In the genomic region with DNA sequence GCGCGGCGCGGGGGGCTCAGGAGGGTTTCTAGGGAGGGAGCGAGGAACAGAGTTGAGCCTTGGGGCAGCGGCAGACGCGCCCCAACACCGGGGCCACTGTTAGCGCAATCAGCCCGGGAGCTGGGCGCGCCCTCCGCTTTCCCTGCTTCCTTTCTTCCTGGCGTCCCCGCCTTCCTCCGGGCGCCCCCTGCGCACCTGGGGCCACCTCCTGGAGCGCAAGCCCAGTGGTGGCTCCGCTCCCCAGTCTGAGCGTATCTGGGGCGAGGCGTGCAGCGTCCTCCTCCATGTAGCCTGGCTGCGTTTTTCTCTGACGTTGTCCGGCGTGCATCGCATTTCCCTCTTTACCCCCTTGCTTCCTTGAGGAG, we compare ENCODE assay signal across 9 cellular contexts. TPM values are rescaled to one million over a fixed set of nuclear protein-coding genes. Genes with fewer than 3 reads are reported as not detected.
A peak's percentile ranks its signal among the peaks of the same experiment; 100 is the strongest.
DNase-seq lines count a peak whose midpoint lies in the region; ATAC-seq and TF ChIP-seq lines count a peak whose summit lies in the region.
"Had no signal": no experiment of that assay in that cellular context is flagged by ENCODE, and none has a peak within 500 bp of the region (broad histone marks: within the 10 kb centered on the region; RNA-seq: fewer than 3 reads in every experiment).

No MANE protein-coding gene starts in this region.

- H3K4me1 Mint-ChIP-seq in endothelial cell (ENCODE audit: unreplicated experiment), result peaks cover 7% of the 10 kb centered on the region

- H3K4me3 ChIP-seq in rectal smooth muscle tissue (ENCODE audit: low read length), result peak overlapping the region; percentile 37

- no peaks in the 10 kb centered on the region for H3K36me3 ChIP-seq in rectal smooth muscle tissue (ENCODE audit: control insufficient read depth, insufficient read depth, low read length)

- no peaks in the 10 kb centered on the region for H3K4me1 ChIP-seq in rectal smooth muscle tissue (ENCODE audit: control insufficient read depth, insufficient read depth, low read length)

- peak; percentile 38 for DNase-seq in DMS153 (lab: John Stamatoyannopoulos, UW)
- DNase-seq in DMS153 treated with DMSO at 0.1 percent for 48 hours (lab: John Stamatoyannopoulos, UW; ENCODE audit: unreplicated experiment), result no peak
- DNase-seq in NCI-H510A treated with DMSO at 0.1 percent for 48 hours (lab: John Stamatoyannopoulos, UW), result peak; percentile 30
- no peak for DNase-seq in endothelial cell (ENCODE audit: low spot score)
- DNase-seq in hippocampal formation (lab: John Stamatoyannopoulos, UW), result no peak
- no peak for DNase-seq in GM13977 (ENCODE audit: low spot score)

- H3K4me3 Mint-ChIP-seq in endothelial cell (ENCODE audit: unreplicated experiment), result peak overlapping the region; percentile 37

- peaks cover 19% of the 10 kb centered on the region for H3K27me3 Mint-ChIP-seq in endothelial cell (ENCODE audit: unreplicated experiment)

- H3K27ac Mint-ChIP-seq in endothelial cell (ENCODE audit: unreplicated experiment), result peak overlapping the region; percentile 0

- peaks cover 7% of the 10 kb centered on the region for H3K36me3 Mint-ChIP-seq in endothelial cell (ENCODE audit: low read depth, unreplicated experiment)

- H3K27ac ChIP-seq in rectal smooth muscle tissue (ENCODE audit: low read depth, low read length), result no peak overlapping the region
- H3K27ac ChIP-seq: VCaP had no signal

- peaks cover 5% of the 10 kb centered on the region for H3K9me3 Mint-ChIP-seq in endothelial cell (ENCODE audit: unreplicated experiment)

- no peak for TF ChIP-seq CTCF in endothelial cell (IDR thresholded peaks at IDR 0.05; ENCODE audit: unreplicated experiment)
- no peak for TF ChIP-seq CTCF in GM13977 (IDR thresholded peaks at IDR 0.05; ENCODE audit: extremely low read depth, insufficient read depth, missing control alignments)

- in situ Hi-C loops in GM13977 (cut with MboI; ENCODE audit: low pct_unique_long_range_greater_than_20kb, low sequenced_read_pairs, unreplicated experiment), result no loop called here

- no peak for ATAC-seq in HG02588 (IDR thresholded peaks at IDR 0.05; ENCODE audit: unreplicated experiment)

- H3K27me3 ChIP-seq in rectal smooth muscle tissue (ENCODE audit: control insufficient read depth, insufficient read depth, low read length), result peaks cover 5% of the 10 kb centered on the region

- no peak overlapping the region for H3K9ac ChIP-seq in rectal smooth muscle tissue (ENCODE audit: low read length)

RNA-seq across cellular contexts. Expression of gene PROC, which starts 5.2 kb away (rescaled TPM):
- total RNA-seq in endothelial cell (ENCODE audit: unreplicated experiment), result not detected

RNA-seq across cellular contexts. Expression of gene MAP3K2, which starts 35.7 kb away (rescaled TPM):
- 27.3 TPM for total RNA-seq in endothelial cell (ENCODE audit: unreplicated experiment)

Comparison
In these comparisons a context has a peak if more than half of its experiments do, and no peak if none do; other contexts are left out.
1. DNase-seq: peak in DMS153 (single experiment) and NCI-H510A treated with DMSO at 0.1 percent for 48 hours (single experiment); none in DMS153 treated with DMSO at 0.1 percent for 48 hours (single experiment), endothelial cell (single experiment), hippocampal formation (0 of 2) and GM13977 (single experiment).